In the genomic region with DNA sequence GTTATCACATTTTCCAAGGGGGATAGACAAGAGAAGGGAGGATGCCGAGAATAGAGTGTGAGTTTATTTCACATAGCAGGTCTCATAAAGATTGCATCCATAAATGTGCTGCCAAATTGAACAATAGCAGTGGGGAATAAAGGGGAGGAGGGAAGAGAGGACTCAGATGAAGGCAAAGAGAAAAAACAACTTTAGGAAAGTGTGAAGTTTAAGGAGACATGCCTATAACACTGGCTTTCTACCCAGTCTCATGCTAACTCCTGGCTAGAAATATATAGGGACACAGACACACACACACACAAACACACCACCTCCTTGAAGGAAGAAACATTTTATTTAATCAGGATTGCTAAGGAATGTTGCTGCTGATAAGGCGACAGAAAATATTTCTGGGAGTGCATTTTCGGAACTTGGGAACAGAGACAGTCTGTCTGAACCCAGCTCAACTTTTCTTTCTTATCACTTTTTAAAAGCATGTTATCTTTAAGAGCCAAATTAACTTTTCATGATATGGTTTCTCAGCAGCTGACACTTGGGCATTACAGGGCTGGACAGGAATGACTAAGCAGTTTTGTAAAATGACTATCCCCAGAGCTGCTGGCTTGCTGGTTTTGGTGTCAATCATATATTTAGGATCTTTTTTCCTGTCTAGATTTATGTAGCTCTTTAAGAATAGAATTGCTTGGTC, we compare ENCODE assay signal across 8 cellular contexts.
DNase-seq lines count a peak whose midpoint lies in the region; ATAC-seq and TF ChIP-seq lines count a peak whose summit lies in the region.

No MANE protein-coding gene starts in this region.

- TF ChIP-seq CTCF in WERI-Rb-1 (IDR thresholded peaks at IDR 0.05; ENCODE audit: low read depth, low read length): no peak

- H3K9me3 ChIP-seq in mesodermal cell (ENCODE audit: control insufficient read depth, low read length): no peaks in the 10 kb centered on the region
- no peaks in the 10 kb centered on the region for H3K9me3 ChIP-seq in WERI-Rb-1 (ENCODE audit: severe bottlenecking)

- peaks cover 35% of the 10 kb centered on the region for H3K4me1 ChIP-seq in mesodermal cell (ENCODE audit: control insufficient read depth, insufficient read depth, low read length, poor library complexity, severe bottlenecking)

- peaks cover 9% of the 10 kb centered on the region for H3K36me3 ChIP-seq in mesodermal cell (ENCODE audit: control insufficient read depth, insufficient read depth, low read length)
- H3K36me3 ChIP-seq in WERI-Rb-1: no peaks in the 10 kb centered on the region

- H3K4me3 ChIP-seq in mesodermal cell (ENCODE audit: extremely low read depth, insufficient read depth, low read length, poor library complexity, severe bottlenecking) (no peak overlapping the region), WERI-Rb-1 (ENCODE audit: low read depth, low read length) (no peak overlapping the region)

- peak overlapping the region; percentile 90 for H3K27ac ChIP-seq in mesodermal cell (ENCODE audit: low read depth, low read length, severe bottlenecking)
- H3K27ac ChIP-seq in WERI-Rb-1: no peak overlapping the region

- peak; percentile 60 for ATAC-seq in GM18873 (IDR thresholded peaks at IDR 0.05; ENCODE audit: low FRiP score, unreplicated experiment)
- peak; percentile 47 for ATAC-seq in HG03095 (IDR thresholded peaks at IDR 0.05; ENCODE audit: unreplicated experiment)
- no peak for ATAC-seq in HG03135 (IDR thresholded peaks at IDR 0.05; ENCODE audit: unreplicated experiment)

- DNase-seq in amniotic epithelial cell (ENCODE audit: low read depth) (peak; percentile 91), SHP77 treated with DMSO at 0.1 percent for 48 hours (lab: John Stamatoyannopoulos, UW) (no peak), WERI-Rb-1 (no peak), T-helper 9 cell (no peak)

- no CpG with 5 or more reads among the region's 3 CpGs for WGBS in mesodermal cell (ENCODE audit: insufficient coverage in 2 of 2), 2 experiments

- H3K27me3 ChIP-seq in WERI-Rb-1 (ENCODE audit: insufficient read depth, low read depth, severe bottlenecking): no peaks in the 10 kb centered on the region
